ENCODE assay signal across 10 cellular contexts in genomic region chr19:38682195-38682867, GRCh38. TPM values are rescaled to one million over a fixed set of nuclear protein-coding genes. Genes with fewer than 3 reads are reported as not detected.
DNase-seq lines count a peak whose midpoint lies in the region; ATAC-seq and TF ChIP-seq lines count a peak whose summit lies in the region.
"Had no signal": no experiment of that assay in that cellular context is flagged by ENCODE, and none has a peak within 500 bp of the region (broad histone marks: within the 10 kb centered on the region; RNA-seq: fewer than 3 reads in every experiment).

No MANE protein-coding gene starts in this region.

- intact Hi-C loops in dendritic cell treated with granulocyte-macrophage colony-stimulating factor and Interleukin-4, amounts not matched to agents 40 ng/mL and 50 ng/mL, for 4 days (cut with micrococcal nuclease) = no loop called here

- peak overlapping the region; percentile 45 for H3K27ac Mint-ChIP-seq in activated T-cell treated with anti-CD3 and anti-CD28 coated beads, Interleukin-2, amount 50 U/mL, for 72 hours
- H3K27ac Mint-ChIP-seq in dendritic cell treated with granulocyte-macrophage colony-stimulating factor and Interleukin-4, amounts not matched to agents 40 ng/mL and 50 ng/mL, for 4 days = peak overlapping the region; percentile 86
- no peak overlapping the region for H3K27ac Mint-ChIP-seq in stimulated activated naive B cell treated with anti-CD40 and anti-IgM and Interleukin-4, amounts not matched to agents 10 μg/mL and 1 μg/mL and 100 μg/mL, for 72 hours

- H3K9me3 Mint-ChIP-seq in activated T-cell treated with anti-CD3 and anti-CD28 coated beads, Interleukin-2, amount 50 U/mL, for 72 hours = peaks cover 0 to 3% of the 10 kb centered on the region in 2 donors
- no peaks in the 10 kb centered on the region for H3K9me3 Mint-ChIP-seq in dendritic cell treated with granulocyte-macrophage colony-stimulating factor and Interleukin-4, amounts not matched to agents 40 ng/mL and 50 ng/mL, for 4 days
- H3K9me3 Mint-ChIP-seq in stimulated activated naive B cell treated with anti-CD40 and anti-IgM and Interleukin-4, amounts not matched to agents 10 μg/mL and 1 μg/mL and 100 μg/mL, for 72 hours = peaks cover 0 to 3% of the 10 kb centered on the region in 2 donors
- H3K9me3 Mint-ChIP-seq: activated T-cell treated with anti-CD3 and anti-CD28 coated beads, Interleukin-2, amount 50 U/mL, for 24 hours had no signal

- DNase-seq in activated T-cell treated with anti-CD3 and anti-CD28 coated beads, Interleukin-2, amount 50 U/mL, for 72 hours = no peak
- no peak for DNase-seq in activated T-cell treated with anti-CD3 and anti-CD28 coated beads for 4 hours
- peak in 1 of 2 donors; percentile 70 for DNase-seq in upper lobe of left lung
- DNase-seq in stimulated activated naive B cell treated with anti-CD40 and anti-IgM and Interleukin-4, amounts not matched to agents 10 μg/mL and 1 μg/mL and 100 μg/mL, for 72 hours = no peak
- DNase-seq: activated T-cell treated with anti-CD3 and anti-CD28 coated beads, Interleukin-2, amount 50 U/mL, for 24 hours; AML-193 had no signal

- no peak for ATAC-seq in activated T-cell treated with anti-CD3 and anti-CD28 coated beads, Interleukin-2, amount 50 U/mL, for 72 hours (replicated peaks in 1 of 2)
- ATAC-seq in upper lobe of left lung (ENCODE audit: low FRiP score in 2 of 2) (no peak), HG02973 (IDR thresholded peaks at IDR 0.05; ENCODE audit: unreplicated experiment) (no peak), GM21528 (IDR thresholded peaks at IDR 0.05; ENCODE audit: low FRiP score, unreplicated experiment) (no peak)
- no peak for ATAC-seq in stimulated activated naive B cell treated with anti-CD40 and anti-IgM and Interleukin-4, amounts not matched to agents 10 μg/mL and 1 μg/mL and 100 μg/mL, for 72 hours (replicated peaks)

- H3K9ac ChIP-seq in mucosa of stomach (ENCODE audit: low read length) = peak overlapping the region; percentile 88

- WGBS in upper lobe of left lung, 2 donors = 76 to 89% methylated on average over 10 to 11 of the region's 11 CpGs

- no peak overlapping the region for H3K4me3 Mint-ChIP-seq in activated T-cell treated with anti-CD3 and anti-CD28 coated beads, Interleukin-2, amount 50 U/mL, for 72 hours
- H3K4me3 Mint-ChIP-seq in dendritic cell treated with granulocyte-macrophage colony-stimulating factor and Interleukin-4, amounts not matched to agents 40 ng/mL and 50 ng/mL, for 4 days = no peak overlapping the region
- no peak overlapping the region for H3K4me3 Mint-ChIP-seq in stimulated activated naive B cell treated with anti-CD40 and anti-IgM and Interleukin-4, amounts not matched to agents 10 μg/mL and 1 μg/mL and 100 μg/mL, for 72 hours
- H3K4me3 Mint-ChIP-seq: activated T-cell treated with anti-CD3 and anti-CD28 coated beads, Interleukin-2, amount 50 U/mL, for 24 hours had no signal

- no peak for TF ChIP-seq POLR2A in upper lobe of left lung (IDR thresholded peaks at IDR 0.05)

- no peaks in the 10 kb centered on the region for H3K27me3 Mint-ChIP-seq in activated T-cell treated with anti-CD3 and anti-CD28 coated beads, Interleukin-2, amount 50 U/mL, for 72 hours (ENCODE audit: low read depth)
- H3K27me3 Mint-ChIP-seq in dendritic cell treated with granulocyte-macrophage colony-stimulating factor and Interleukin-4, amounts not matched to agents 40 ng/mL and 50 ng/mL, for 4 days = no peaks in the 10 kb centered on the region
- no peaks in the 10 kb centered on the region for H3K27me3 Mint-ChIP-seq in stimulated activated naive B cell treated with anti-CD40 and anti-IgM and Interleukin-4, amounts not matched to agents 10 μg/mL and 1 μg/mL and 100 μg/mL, for 72 hours
- H3K27me3 Mint-ChIP-seq: activated T-cell treated with anti-CD3 and anti-CD28 coated beads, Interleukin-2, amount 50 U/mL, for 24 hours had no signal

- H3K27ac ChIP-seq in upper lobe of left lung = peak overlapping the region; percentile 92 to 96 (median 93)

- H3K4me1 ChIP-seq in mucosa of stomach (ENCODE audit: control insufficient read depth, insufficient read depth, low read length) (peaks cover 87% of the 10 kb centered on the region), upper lobe of left lung (peaks cover 96 to 100% (median 98%) of the 10 kb centered on the region in 4 donors)

- H3K36me3 ChIP-seq in mucosa of stomach (ENCODE audit: control insufficient read depth, insufficient read depth, low read length) (no peaks in the 10 kb centered on the region), upper lobe of left lung (peaks cover 0 to 5% (median 0%) of the 10 kb centered on the region in 4 donors)

- peaks cover 81% of the 10 kb centered on the region for H3K4me1 Mint-ChIP-seq in activated T-cell treated with anti-CD3 and anti-CD28 coated beads, Interleukin-2, amount 50 U/mL, for 72 hours (ENCODE audit: low read depth)
- peaks cover 96% of the 10 kb centered on the region for H3K4me1 Mint-ChIP-seq in dendritic cell treated with granulocyte-macrophage colony-stimulating factor and Interleukin-4, amounts not matched to agents 40 ng/mL and 50 ng/mL, for 4 days (ENCODE audit: low read depth)
- peaks cover 66 to 95% of the 10 kb centered on the region in 2 donors for H3K4me1 Mint-ChIP-seq in stimulated activated naive B cell treated with anti-CD40 and anti-IgM and Interleukin-4, amounts not matched to agents 10 μg/mL and 1 μg/mL and 100 μg/mL, for 72 hours

- H3K36me3 Mint-ChIP-seq in activated T-cell treated with anti-CD3 and anti-CD28 coated beads, Interleukin-2, amount 50 U/mL, for 72 hours (ENCODE audit: insufficient read depth in 2 of 2) = peaks cover 3 to 10% of the 10 kb centered on the region in 2 donors
- peaks cover 28% of the 10 kb centered on the region for H3K36me3 Mint-ChIP-seq in dendritic cell treated with granulocyte-macrophage colony-stimulating factor and Interleukin-4, amounts not matched to agents 40 ng/mL and 50 ng/mL, for 4 days (ENCODE audit: low read depth)
- H3K36me3 Mint-ChIP-seq in stimulated activated naive B cell treated with anti-CD40 and anti-IgM and Interleukin-4, amounts not matched to agents 10 μg/mL and 1 μg/mL and 100 μg/mL, for 72 hours = peaks cover 21 to 60% of the 10 kb centered on the region in 2 donors

- no peak for TF ChIP-seq CTCF in upper lobe of left lung (IDR thresholded peaks at IDR 0.05)

- no peaks in the 10 kb centered on the region for H3K27me3 ChIP-seq in mucosa of stomach (ENCODE audit: control insufficient read depth, insufficient read depth, low read length)
- no peaks in the 10 kb centered on the region for H3K27me3 ChIP-seq in upper lobe of left lung

- no peak for TF ChIP-seq EP300 in upper lobe of left lung (IDR thresholded peaks at IDR 0.05)

- H3K9me3 ChIP-seq in mucosa of stomach (ENCODE audit: control insufficient read depth, low read length) (no peaks in the 10 kb centered on the region), upper lobe of left lung (no peaks in the 10 kb centered on the region)

- H3K4me3 ChIP-seq in mucosa of stomach (ENCODE audit: low read length) (no peak overlapping the region), upper lobe of left lung (no peak overlapping the region)

RNA-seq across cellular contexts. Expression of gene ACTN4, which starts 34.9 kb away (rescaled TPM):
- total RNA-seq in activated T-cell treated with anti-CD3 and anti-CD28 coated beads, Interleukin-2, amount 50 U/mL, for 72 hours = 100 to 1,000 TPM; 200 to 227 TPM
- total RNA-seq in upper lobe of left lung = 100 to 1,000 TPM; 162 to 636 (median 512) TPM
